ENCODE assay signal across 8 cellular contexts in genomic region chr4:184824776-184825393, GRCh38.
DNase-seq lines count a peak whose midpoint lies in the region; ATAC-seq and FAIRE-seq lines count a peak whose summit lies in the region.

No MANE protein-coding gene starts in this region.

- peak; percentile 75 for DNase-seq in activated CD8-positive, alpha-beta memory T cell treated with anti-CD3 and anti-CD28 coated beads for 24 hours
- no peak for DNase-seq in activated CD8-positive, alpha-beta memory T cell treated with anti-CD3 and anti-CD28 coated beads, Interleukin-2, amount 50 U/mL, for 48 hours
- DNase-seq in T-helper 2 cell (peak in 3 of 5 experiments; percentile 10 to 50 (median 27)), NCI-H1105 (lab: John Stamatoyannopoulos, UW) (no peak)
- no peak for DNase-seq in activated CD4-positive, CD25-positive, alpha-beta regulatory T cell treated with anti-CD3 and anti-CD28 coated beads, Interleukin-2, amount 50 U/mL, for 72 hours

- H3K27me3 ChIP-seq in neuron (ENCODE audit: insufficient read depth, low read length): peaks cover 36% of the 10 kb centered on the region

- no peaks in the 10 kb centered on the region for H3K9me3 ChIP-seq in neuron (ENCODE audit: low read length)

- peak overlapping the region; percentile 19 for H2AFZ ChIP-seq in neuron (ENCODE audit: low read depth, low read length)

- H3K4me3 ChIP-seq in neuron (ENCODE audit: low read length): peak overlapping the region; percentile 40

- FAIRE-seq in endometrium (lab: Jason Lieb, UNC): peak; percentile 18

- peaks cover 8% of the 10 kb centered on the region for H3K4me1 ChIP-seq in neuron (ENCODE audit: insufficient read depth, low read length)

- H3K36me3 ChIP-seq in neuron (ENCODE audit: insufficient read depth, low read length): no peaks in the 10 kb centered on the region

- ATAC-seq in HG03045 (IDR thresholded peaks at IDR 0.05; ENCODE audit: unreplicated experiment): peak; percentile 12

Comparison
In these comparisons a context has a peak if more than half of its experiments do, and no peak if none do; other contexts are left out.
1. DNase-seq: peak in activated CD8-positive, alpha-beta memory T cell treated with anti-CD3 and anti-CD28 coated beads for 24 hours (single experiment) and T-helper 2 cell (3 of 5); none in activated CD8-positive, alpha-beta memory T cell treated with anti-CD3 and anti-CD28 coated beads, Interleukin-2, amount 50 U/mL, for 48 hours (single experiment), NCI-H1105 (single experiment) and activated CD4-positive, CD25-positive, alpha-beta regulatory T cell treated with anti-CD3 and anti-CD28 coated beads, Interleukin-2, amount 50 U/mL, for 72 hours (single experiment).